Comparison of ENCODE assay signal across 14 cellular contexts in the genomic region with DNA sequence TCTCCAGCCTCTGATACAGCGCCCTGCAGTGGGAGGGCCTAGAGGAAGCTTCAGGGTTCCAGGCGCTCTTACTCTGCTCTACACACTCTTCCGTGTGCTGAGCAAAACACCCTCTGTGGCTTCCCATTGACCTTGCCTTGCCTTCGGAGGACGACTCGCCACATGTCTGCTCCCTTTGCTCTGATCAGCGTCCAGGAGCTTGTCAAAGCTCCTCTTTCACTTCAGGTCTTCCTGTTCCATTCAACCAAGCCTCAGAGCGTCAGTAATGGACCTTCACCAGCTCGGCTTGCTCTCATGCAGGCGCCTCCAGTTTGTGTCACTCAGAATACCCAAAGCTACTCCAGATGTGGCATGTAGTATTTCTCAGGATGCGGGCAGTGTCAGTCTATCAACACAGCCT.
DNase-seq lines count a peak whose midpoint lies in the region; ATAC-seq, FAIRE-seq and TF ChIP-seq lines count a peak whose summit lies in the region.
"Had no signal": no experiment of that assay in that cellular context is flagged by ENCODE, and none has a peak within 500 bp of the region (broad histone marks: within the 10 kb centered on the region; RNA-seq: fewer than 3 reads in every experiment).

No MANE protein-coding gene starts in this region.

- H4K20me1 ChIP-seq in K562 (replicated peaks; ENCODE audit: control insufficient read depth, insufficient read depth, low read length) (no peaks in the 10 kb centered on the region), SK-N-SH (ENCODE audit: insufficient read depth) (no peaks in the 10 kb centered on the region)

- intact Hi-C loops in A673 (cut with micrococcal nuclease; ENCODE audit: unreplicated experiment) (no loop called here), K562 (cut with micrococcal nuclease) (no loop called here)
- intact Hi-C loops in CD4-positive, alpha-beta memory T cell (cut with micrococcal nuclease) = no loop called here

- FAIRE-seq in K562 (lab: Jason Lieb, UNC) = no peak

- peaks cover 0 to 5% (median 0%) of the 10 kb centered on the region in 8 donors for H3K9me3 Mint-ChIP-seq in CD4-positive, alpha-beta memory T cell
- H3K9me3 Mint-ChIP-seq in neural crest cell = peaks cover 4% of the 10 kb centered on the region

- H3K4me2 ChIP-seq in K562 (ENCODE audit: insufficient read depth, low read length) (no peak overlapping the region), SK-N-SH (no peak overlapping the region)

- no peaks in the 10 kb centered on the region for H3K9me1 ChIP-seq in K562 (ENCODE audit: control insufficient read depth, insufficient read depth, low read length)

- CTCF ChIA-PET in A673 (lab: Charles Lee) = no interaction called here
- CTCF ChIA-PET in CD4-positive, alpha-beta memory T cell (lab: Charles Lee; ENCODE audit: partially characterized antibody) = interaction anchor here (0.8 to 3.1 kb wide), 9 partner anchors 9 to 169 kb away, joined by 3 to 22 read pairs (median 3); no protein-coding TSS in a partner anchor
- CTCF ChIA-PET in K562 (lab: Yijun Ruan, JAX; ENCODE audit: low intra/inter-chr PET ratio) = no interaction called here
- CTCF ChIA-PET in SK-N-SH (lab: Yijun Ruan, JAX) = interaction anchor here (0.6 to 1.5 kb wide), 5 partner anchors 10 to 276 kb away, joined by 3 to 4 read pairs (median 3); no protein-coding TSS in a partner anchor

- H2AFZ ChIP-seq in K562 (ENCODE audit: low read depth, low read length) (no peak overlapping the region), SK-N-SH (ENCODE audit: low read depth) (no peak overlapping the region)

- H3K36me3 ChIP-seq in A673 (ENCODE audit: insufficient read depth, low read length, poor library complexity, severe bottlenecking) = peaks cover 24% of the 10 kb centered on the region
- peaks cover 29% of the 10 kb centered on the region for H3K36me3 ChIP-seq in CD4-positive, alpha-beta memory T cell (ENCODE audit: insufficient read depth, low read length)
- no peaks in the 10 kb centered on the region for H3K36me3 ChIP-seq in K562 (ENCODE audit: control insufficient read depth, insufficient read depth, low read length)
- H3K36me3 ChIP-seq in SK-N-SH (replicated peaks in 1 of 2; ENCODE audit: control insufficient read depth in 1 of 2, insufficient read depth in 2 of 2, low read length in 1 of 2) = peaks cover 52 to 53% of the 10 kb centered on the region in 2 experiments
- H3K36me3 ChIP-seq: colonic mucosa had no signal

- DNase-seq in A673 (ENCODE audit: low spot score) (no peak), K562 (ENCODE audit: extremely low read depth in 1 of 4, low spot score in 3 of 4) (no peak), neural crest cell (ENCODE audit: low read depth, low spot score) (no peak), D341Med (ENCODE audit: low spot score) (no peak), SK-N-SH (no peak)
- no peak for DNase-seq in CD4-positive, alpha-beta memory T cell
- DNase-seq: activated gamma-delta T cell; colonic mucosa; NCI-H446; RPMI8226; stimulated activated naive CD4-positive, alpha-beta T cell had no signal

- H3K9me2 ChIP-seq in SK-N-SH = no peaks in the 10 kb centered on the region

- H3K27me3 ChIP-seq in A673 (replicated peaks; ENCODE audit: insufficient read depth, low read depth, low read length, poor library complexity) (no peaks in the 10 kb centered on the region), K562 (ENCODE audit: control insufficient read depth in 2 of 2, insufficient read depth in 2 of 2, low read length in 2 of 2) (no peaks in the 10 kb centered on the region; a peak in 2 of 5 replicates), SK-N-SH (ENCODE audit: insufficient read depth) (no peaks in the 10 kb centered on the region)
- H3K27me3 ChIP-seq in CD4-positive, alpha-beta memory T cell (ENCODE audit: insufficient read depth, low read length) = no peaks in the 10 kb centered on the region
- H3K27me3 ChIP-seq: colonic mucosa had no signal

- TF ChIP-seq RAD21 in K562 (CRISPR knock-in tag; conservative IDR thresholded peaks at IDR 0.05 in 1 of 2, IDR thresholded peaks at IDR 0.05 in 1 of 2) (no peak), SK-N-SH (IDR thresholded peaks at IDR 0.05; ENCODE audit: low read length) (no peak)

- WGBS in K562 (ENCODE audit: insufficient coverage, low coverage, missing lambda C conversion rate) = 31% methylated on average over 11 of the region's 11 CpGs
- WGBS in SK-N-SH (ENCODE audit: low lambda C conversion rate) = 92% methylated on average over 11 of the region's 11 CpGs

- no TSS peak for BruUV-seq in A673 (replicated peaks; lab: Mats Ljungman, UMichigan)
- BruUV-seq in K562 (replicated peaks; lab: Mats Ljungman, UMichigan) = no TSS peak

- in situ Hi-C loops in K562 (cut with MboI) = no loop called here

- H3K4me1 ChIP-seq in A673 (ENCODE audit: insufficient read depth, low read length, poor library complexity, severe bottlenecking) (peaks cover 58% of the 10 kb centered on the region), K562 (replicated peaks in 1 of 2; ENCODE audit: control insufficient read depth in 2 of 2, insufficient read depth in 2 of 2, low read length in 2 of 2) (no peaks in the 10 kb centered on the region), SK-N-SH (ENCODE audit: control insufficient read depth in 1 of 2, insufficient read depth in 2 of 2, low read depth in 1 of 2, low read length in 1 of 2) (peaks cover 18 to 64% of the 10 kb centered on the region in 2 experiments)
- H3K4me1 ChIP-seq in CD4-positive, alpha-beta memory T cell (ENCODE audit: insufficient read depth, low read length) = peaks cover 75% of the 10 kb centered on the region
- H3K4me1 ChIP-seq: colonic mucosa had no signal

- H3K4me3 ChIP-seq in A673 (ENCODE audit: low read depth, low read length, poor library complexity, severe bottlenecking) = no peak overlapping the region
- H3K4me3 ChIP-seq in CD4-positive, alpha-beta memory T cell (ENCODE audit: low read length in 2 of 2) = no peak overlapping the region
- no peak overlapping the region for H3K4me3 ChIP-seq in K562
- H3K4me3 ChIP-seq in SK-N-SH (ENCODE audit: low read depth in 2 of 2, low read length in 1 of 2) = no peak overlapping the region
- H3K4me3 ChIP-seq: colonic mucosa had no signal

- H3K4me1 Mint-ChIP-seq in CD4-positive, alpha-beta memory T cell = peaks cover 50 to 86% (median 68%) of the 10 kb centered on the region in 4 donors
- peaks cover 55% of the 10 kb centered on the region for H3K4me1 Mint-ChIP-seq in neural crest cell

- H3K79me2 ChIP-seq in K562 (ENCODE audit: control insufficient read depth, insufficient read depth, low read length) (no peaks in the 10 kb centered on the region), SK-N-SH (ENCODE audit: insufficient read depth) (peaks cover 80% of the 10 kb centered on the region)

- TF ChIP-seq CTCF in A673 (conservative IDR thresholded peaks at IDR 0.05; ENCODE audit: low read depth, low read length) = no peak
- TF ChIP-seq CTCF in K562 (IDR thresholded peaks at IDR 0.05 in 2 of 3, conservative IDR thresholded peaks at IDR 0.05 in 1 of 3; ENCODE audit: insufficient read depth in 2 of 3, low read depth in 1 of 3, low read length in 3 of 3) = no peak
- no peak for TF ChIP-seq CTCF in neural crest cell (conservative IDR thresholded peaks at IDR 0.05)
- no peak for TF ChIP-seq CTCF in SK-N-SH (IDR thresholded peaks at IDR 0.05)

- TF ChIP-seq EP300 in K562 (IDR thresholded peaks at IDR 0.05; ENCODE audit: low read length) (no peak), SK-N-SH (IDR thresholded peaks at IDR 0.05; ENCODE audit: borderline replicate concordance in 1 of 2, low read depth in 1 of 2, low read length in 1 of 2) (no peak)

- H3K27ac Mint-ChIP-seq in CD4-positive, alpha-beta memory T cell = peak overlapping the region; percentile 19 to 83 (median 72)
- peak overlapping the region; percentile 81 for H3K27ac Mint-ChIP-seq in neural crest cell (ENCODE audit: unreplicated experiment)

- H3K27ac ChIP-seq in A673 (ENCODE audit: low read depth, low read length, poor library complexity, severe bottlenecking) = peak overlapping the region; percentile 31
- no peak overlapping the region for H3K27ac ChIP-seq in CD4-positive, alpha-beta memory T cell (ENCODE audit: low read depth, low read length)
- H3K27ac ChIP-seq in K562 (ENCODE audit: extremely low read depth, low read depth, low read length) = no peak overlapping the region
- H3K27ac ChIP-seq in SK-N-SH (ENCODE audit: low read depth in 2 of 2, low read length in 1 of 2) = peak overlapping the region in 1 of 2 experiments; percentile 79; a peak in 1 of 4 replicates
- H3K27ac ChIP-seq: colonic mucosa, HL-60 had no signal

- H3K36me3 Mint-ChIP-seq in CD4-positive, alpha-beta memory T cell = peaks cover 65 to 84% of the 10 kb centered on the region in 2 donors
- peaks cover 16% of the 10 kb centered on the region for H3K36me3 Mint-ChIP-seq in neural crest cell (ENCODE audit: low read depth)

- ATAC-seq in K562 = peak; percentile 35; the same call in 2 of the 3 replicates
- no peak for ATAC-seq in GM18873 (IDR thresholded peaks at IDR 0.05; ENCODE audit: low FRiP score, unreplicated experiment)
- no peak for ATAC-seq in HG03280 (IDR thresholded peaks at IDR 0.05; ENCODE audit: unreplicated experiment)

- H3K9me3 ChIP-seq in A673 (ENCODE audit: low read depth, low read length, poor library complexity, severe bottlenecking) = no peaks in the 10 kb centered on the region
- no peaks in the 10 kb centered on the region for H3K9me3 ChIP-seq in CD4-positive, alpha-beta memory T cell (ENCODE audit: control insufficient read depth in 1 of 2, low read length in 2 of 2)
- no peaks in the 10 kb centered on the region for H3K9me3 ChIP-seq in K562 (replicated peaks; ENCODE audit: control insufficient read depth, insufficient read depth, low read depth, low read length)
- no peaks in the 10 kb centered on the region for H3K9me3 ChIP-seq in SK-N-SH
- H3K9me3 ChIP-seq: colonic mucosa had no signal

- no peaks in the 10 kb centered on the region for H3K27me3 Mint-ChIP-seq in CD4-positive, alpha-beta memory T cell
- no peaks in the 10 kb centered on the region for H3K27me3 Mint-ChIP-seq in neural crest cell (ENCODE audit: low read depth)

- H3F3A ChIP-seq in SK-N-SH (replicated peaks; ENCODE audit: insufficient read depth) = peaks cover 40% of the 10 kb centered on the region

- POLR2A ChIA-PET in A673 (lab: Charles Lee; ENCODE audit: low non-redundant PET) = no interaction called here
- POLR2A ChIA-PET in CD4-positive, alpha-beta memory T cell (lab: Charles Lee; ENCODE audit: partially characterized antibody) = interaction anchor here (0.7 to 2.3 kb wide), 9 partner anchors 9 to 173 kb away, joined by 3 to 10 read pairs (median 4); no protein-coding TSS in a partner anchor
- POLR2A ChIA-PET in K562 (lab: Yijun Ruan, JAX) = interaction anchor here (1.4 to 1.5 kb wide), 2 partner anchors 10 to 19 kb away, joined by 3 to 4 read pairs; no protein-coding TSS in a partner anchor
- POLR2A ChIA-PET in SK-N-SH (lab: Yijun Ruan, JAX) = no interaction called here

- H3K4me3 Mint-ChIP-seq in CD4-positive, alpha-beta memory T cell = peak overlapping the region in 3 of 8 donors; percentile 10 to 36 (median 29)
- no peak overlapping the region for H3K4me3 Mint-ChIP-seq in neural crest cell

- H3K9ac ChIP-seq in K562 (ENCODE audit: insufficient read depth in 1 of 2, low read depth in 2 of 2, low read length in 2 of 2) (0 out of 4 replicates have a peak overlapping the region, but pooled peaks of 1 of the 2 experiments have one; percentile 40), SK-N-SH (no peak overlapping the region)

- no peak for TF ChIP-seq POLR2A in K562 (conservative IDR thresholded peaks at IDR 0.05)

TF ChIP-seq in SK-N-SH, 30 proteins besides CTCF, POLR2A, EP300 and RAD21 (continues in another document):
- TF ChIP-seq NRF1 (IDR thresholded peaks at IDR 0.05; ENCODE audit: low read depth, low read length) = no peak

Comparison
In these comparisons a context has a peak if more than half of its experiments do, and no peak if none do; other contexts are left out.
1. CTCF ChIA-PET loops: an anchor here in CD4-positive, alpha-beta memory T cell (0.8 to 3.1 kb wide) and SK-N-SH (0.6 to 1.5 kb wide); none called in A673 and K562.
2. POLR2A ChIA-PET loops: an anchor here in CD4-positive, alpha-beta memory T cell (0.7 to 2.3 kb wide) and K562 (1.4 to 1.5 kb wide); none called in A673 and SK-N-SH.